15 cellular contexts compared by ENCODE assay signal in the genomic region with DNA sequence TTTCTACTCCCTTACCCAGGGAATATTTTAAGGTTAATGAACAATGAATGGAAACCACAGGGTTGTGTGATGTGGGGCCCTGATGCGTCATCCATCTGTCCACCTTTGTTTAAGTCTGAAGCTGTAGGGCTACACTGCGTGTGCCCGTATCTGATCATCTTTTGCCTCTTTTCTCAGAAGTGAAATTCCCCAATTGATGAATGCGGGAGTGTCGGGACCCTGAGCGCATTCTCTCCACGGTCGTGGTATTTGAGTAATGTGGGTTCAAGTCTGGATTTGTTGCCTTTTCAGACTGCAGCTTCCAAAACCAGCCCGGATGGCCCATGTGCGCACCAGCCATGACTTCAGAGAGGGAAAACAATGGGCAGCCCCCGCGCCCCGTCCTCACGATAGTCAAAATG.
DNase-seq lines count a peak whose midpoint lies in the region; ATAC-seq and TF ChIP-seq lines count a peak whose summit lies in the region.
"Had no signal": no experiment of that assay in that cellular context is flagged by ENCODE, and none has a peak within 500 bp of the region (broad histone marks: within the 10 kb centered on the region; RNA-seq: fewer than 3 reads in every experiment).

No MANE protein-coding gene starts in this region.

- 67 to 79% (median 72%) methylated on average over 14 of the region's 14 CpGs for WGBS in heart left ventricle, 4 donors
- 72 to 82% methylated on average over 14 of the region's 14 CpGs for WGBS in upper lobe of left lung, 2 donors

- intact Hi-C loops in heart left ventricle (cut with DNase I), result loop anchor here in 2 of 10 donors (5.0 to 10.0 kb wide), 2 partner anchors 112 to 115 kb away; a partner anchor contains a TSS
- intact Hi-C loops in Right ventricle myocardium inferior (cut with DNase I), result no loop called here

- TF ChIP-seq CTCF in heart left ventricle (IDR thresholded peaks at IDR 0.05) (no peak), upper lobe of left lung (IDR thresholded peaks at IDR 0.05) (no peak)

- H3K27ac ChIP-seq in heart left ventricle (peak overlapping the region; percentile 18 to 95 (median 66)), SJSA1 (peak overlapping the region; percentile 28), upper lobe of left lung (peak overlapping the region; percentile 30 to 76 (median 52))

- no peak for TF ChIP-seq EP300 in upper lobe of left lung (IDR thresholded peaks at IDR 0.05)

- peak overlapping the region in 1 of 12 donors; percentile 1 for H3K4me3 ChIP-seq in heart left ventricle
- H3K4me3 ChIP-seq in SJSA1, result no peak overlapping the region
- no peak overlapping the region for H3K4me3 ChIP-seq in upper lobe of left lung

- no peaks in the 10 kb centered on the region for H3K9me3 ChIP-seq in heart left ventricle
- no peaks in the 10 kb centered on the region for H3K9me3 ChIP-seq in SJSA1 (replicated peaks)
- H3K9me3 ChIP-seq in upper lobe of left lung, result no peaks in the 10 kb centered on the region

- H3K4me1 ChIP-seq in heart left ventricle (peaks cover 16 to 87% (median 61%) of the 10 kb centered on the region in 12 donors), SJSA1 (replicated peaks) (peaks cover 56% of the 10 kb centered on the region), upper lobe of left lung (peaks cover 8 to 50% (median 42%) of the 10 kb centered on the region in 4 donors)

- H3K36me3 ChIP-seq in heart left ventricle, result peaks cover 0 to 20% (median 0%) of the 10 kb centered on the region in 9 donors
- no peaks in the 10 kb centered on the region for H3K36me3 ChIP-seq in SJSA1
- peaks cover 0 to 7% (median 0%) of the 10 kb centered on the region in 4 donors for H3K36me3 ChIP-seq in upper lobe of left lung

- TF ChIP-seq POLR2A in heart left ventricle (IDR thresholded peaks at IDR 0.05), result no peak
- TF ChIP-seq POLR2A in upper lobe of left lung (IDR thresholded peaks at IDR 0.05), result no peak

- DNase-seq in heart left ventricle, result no peak
- no peak for DNase-seq in Right ventricle myocardium inferior (ENCODE audit: missing footprints)
- peak; percentile 90 to 97 for DNase-seq in SJSA1 (ENCODE audit: low read depth in 1 of 2, low spot score in 2 of 2)
- peak; percentile 92 for DNase-seq in kidney tubule cell (ENCODE audit: low spot score)
- DNase-seq in upper lobe of left lung, result no peak
- DNase-seq in NCI-H510A treated with DMSO at 0.1 percent for 48 hours (lab: John Stamatoyannopoulos, UW), result no peak
- no peak for DNase-seq in NCI-H2107 (lab: John Stamatoyannopoulos, UW)
- no peak for DNase-seq in T-helper 2 cell
- DNase-seq: 8988T; activated naive CD8-positive, alpha-beta T cell treated with anti-CD3 and anti-CD28 coated beads for 36 hours; endodermal cell; naive B cell; NCI-H2029; OCI-M1; T1000 had no signal

- peaks cover 0 to 7% (median 0%) of the 10 kb centered on the region in 9 donors for H3K27me3 ChIP-seq in heart left ventricle
- no peaks in the 10 kb centered on the region for H3K27me3 ChIP-seq in SJSA1 (replicated peaks)
- H3K27me3 ChIP-seq in upper lobe of left lung, result no peaks in the 10 kb centered on the region

- ATAC-seq in heart left ventricle (peak in 1 of 4 donors; percentile 21), Right ventricle myocardium inferior (no peak), upper lobe of left lung (ENCODE audit: low FRiP score in 2 of 2) (no peak)

Comparison
In these comparisons a context has a peak if more than half of its experiments do, and no peak if none do; other contexts are left out.
1. DNase-seq: peak in SJSA1 (2 of 2) and kidney tubule cell (single experiment); none in heart left ventricle (0 of 5), Right ventricle myocardium inferior (single experiment), upper lobe of left lung (0 of 2), NCI-H510A treated with DMSO at 0.1 percent for 48 hours (single experiment), NCI-H2107 (single experiment) and T-helper 2 cell (0 of 5).
2. Peak in every context shown above with its lines, with median percentiles within 50 percentile points of each other: H3K27ac ChIP-seq.